In the genomic region with DNA sequence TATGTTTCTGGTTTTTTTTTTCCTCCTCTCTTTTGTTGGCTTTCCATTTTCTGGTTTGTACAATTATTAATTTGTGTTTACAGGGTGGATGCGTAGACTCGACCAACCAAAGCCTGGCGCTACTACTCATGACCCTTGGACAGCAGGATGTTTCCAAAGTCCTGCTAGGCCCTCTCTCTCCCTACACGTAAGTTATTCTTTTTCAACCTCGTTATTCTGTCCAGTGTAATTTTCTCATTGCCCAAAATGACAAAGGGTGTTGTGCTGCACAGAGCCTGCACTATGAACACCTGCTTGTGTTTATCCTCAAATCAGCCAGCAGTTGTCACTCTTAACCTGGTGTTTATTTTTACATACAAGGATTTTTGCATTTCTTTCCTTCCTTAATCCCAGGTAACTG, we compare ENCODE assay signal across 1 cellular context.
TF ChIP-seq lines count a peak whose summit lies in the region.

No MANE protein-coding gene starts in this region.

TF ChIP-seq in HepG2, 621 proteins besides CTCF, POLR2A, EP300 and RAD21 (continued from another document and continues in another):
- TF ChIP-seq, protein P1, sequence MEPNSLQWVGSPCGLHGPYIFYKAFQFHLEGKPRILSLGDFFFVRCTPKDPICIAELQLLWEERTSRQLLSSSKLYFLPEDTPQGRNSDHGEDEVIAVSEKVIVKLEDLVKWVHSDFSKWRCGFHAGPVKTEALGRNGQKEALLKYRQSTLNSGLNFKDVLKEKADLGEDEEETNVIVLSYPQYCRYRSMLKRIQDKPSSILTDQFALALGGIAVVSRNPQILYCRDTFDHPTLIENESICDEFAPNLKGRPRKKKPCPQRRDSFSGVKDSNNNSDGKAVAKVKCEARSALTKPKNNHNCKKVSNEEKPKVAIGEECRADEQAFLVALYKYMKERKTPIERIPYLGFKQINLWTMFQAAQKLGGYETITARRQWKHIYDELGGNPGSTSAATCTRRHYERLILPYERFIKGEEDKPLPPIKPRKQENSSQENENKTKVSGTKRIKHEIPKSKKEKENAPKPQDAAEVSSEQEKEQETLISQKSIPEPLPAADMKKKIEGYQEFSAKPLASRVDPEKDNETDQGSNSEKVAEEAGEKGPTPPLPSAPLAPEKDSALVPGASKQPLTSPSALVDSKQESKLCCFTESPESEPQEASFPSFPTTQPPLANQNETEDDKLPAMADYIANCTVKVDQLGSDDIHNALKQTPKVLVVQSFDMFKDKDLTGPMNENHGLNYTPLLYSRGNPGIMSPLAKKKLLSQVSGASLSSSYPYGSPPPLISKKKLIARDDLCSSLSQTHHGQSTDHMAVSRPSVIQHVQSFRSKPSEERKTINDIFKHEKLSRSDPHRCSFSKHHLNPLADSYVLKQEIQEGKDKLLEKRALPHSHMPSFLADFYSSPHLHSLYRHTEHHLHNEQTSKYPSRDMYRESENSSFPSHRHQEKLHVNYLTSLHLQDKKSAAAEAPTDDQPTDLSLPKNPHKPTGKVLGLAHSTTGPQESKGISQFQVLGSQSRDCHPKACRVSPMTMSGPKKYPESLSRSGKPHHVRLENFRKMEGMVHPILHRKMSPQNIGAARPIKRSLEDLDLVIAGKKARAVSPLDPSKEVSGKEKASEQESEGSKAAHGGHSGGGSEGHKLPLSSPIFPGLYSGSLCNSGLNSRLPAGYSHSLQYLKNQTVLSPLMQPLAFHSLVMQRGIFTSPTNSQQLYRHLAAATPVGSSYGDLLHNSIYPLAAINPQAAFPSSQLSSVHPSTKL (CRISPR knock-in tag; IDR thresholded peaks at IDR 0.05) = peak; percentile 24; the same call in 1 of the 2 replicates
- TF ChIP-seq NFKB2 (CRISPR knock-in tag; IDR thresholded peaks at IDR 0.05; ENCODE audit: borderline replicate concordance) = no peak
- no peak for TF ChIP-seq ZFP36L2 (CRISPR knock-in tag; IDR thresholded peaks at IDR 0.05)
- no peak for TF ChIP-seq ZFY (CRISPR knock-in tag; IDR thresholded peaks at IDR 0.05)
- TF ChIP-seq FOXP1 (IDR thresholded peaks at IDR 0.05) = no peak
- TF ChIP-seq FOXP1 (CRISPR knock-in tag; IDR thresholded peaks at IDR 0.05) = peak; percentile 42
- TF ChIP-seq KDM1A (CRISPR knock-in tag; IDR thresholded peaks at IDR 0.05) = no peak
- 0 out of 2 replicates have a peak, but pooled peaks have one; percentile 22 for TF ChIP-seq SMC3 (IDR thresholded peaks at IDR 0.05; ENCODE audit: low read length)
- no peak for TF ChIP-seq ZNF180 (CRISPR knock-in tag; IDR thresholded peaks at IDR 0.05; ENCODE audit: borderline replicate concordance, low read depth)
- TF ChIP-seq, protein P2, sequence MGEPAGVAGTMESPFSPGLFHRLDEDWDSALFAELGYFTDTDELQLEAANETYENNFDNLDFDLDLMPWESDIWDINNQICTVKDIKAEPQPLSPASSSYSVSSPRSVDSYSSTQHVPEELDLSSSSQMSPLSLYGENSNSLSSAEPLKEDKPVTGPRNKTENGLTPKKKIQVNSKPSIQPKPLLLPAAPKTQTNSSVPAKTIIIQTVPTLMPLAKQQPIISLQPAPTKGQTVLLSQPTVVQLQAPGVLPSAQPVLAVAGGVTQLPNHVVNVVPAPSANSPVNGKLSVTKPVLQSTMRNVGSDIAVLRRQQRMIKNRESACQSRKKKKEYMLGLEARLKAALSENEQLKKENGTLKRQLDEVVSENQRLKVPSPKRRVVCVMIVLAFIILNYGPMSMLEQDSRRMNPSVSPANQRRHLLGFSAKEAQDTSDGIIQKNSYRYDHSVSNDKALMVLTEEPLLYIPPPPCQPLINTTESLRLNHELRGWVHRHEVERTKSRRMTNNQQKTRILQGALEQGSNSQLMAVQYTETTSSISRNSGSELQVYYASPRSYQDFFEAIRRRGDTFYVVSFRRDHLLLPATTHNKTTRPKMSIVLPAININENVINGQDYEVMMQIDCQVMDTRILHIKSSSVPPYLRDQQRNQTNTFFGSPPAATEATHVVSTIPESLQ (CRISPR knock-in tag; conservative IDR thresholded peaks at IDR 0.05) = no peak
- TF ChIP-seq SOX13 (IDR thresholded peaks at IDR 0.05) = no peak
- peak in 1 of 2 experiments; percentile 56; a peak in 2 of 4 replicates for TF ChIP-seq SOX13 (CRISPR knock-in tag; conservative IDR thresholded peaks at IDR 0.05 in 1 of 2, IDR thresholded peaks at IDR 0.05 in 1 of 2)
- no peak for TF ChIP-seq PHB2 (IDR thresholded peaks at IDR 0.05; ENCODE audit: partially characterized antibody)
- 0 out of 2 replicates have a peak, but pooled peaks have one; percentile 14 for TF ChIP-seq FOXA3 (CRISPR knock-in tag; IDR thresholded peaks at IDR 0.05)
- no peak for TF ChIP-seq ZNF432 (CRISPR knock-in tag; IDR thresholded peaks at IDR 0.05; ENCODE audit: borderline replicate concordance)
- TF ChIP-seq ZNF264 (CRISPR knock-in tag; IDR thresholded peaks at IDR 0.05) = no peak
- peak; percentile 51 for TF ChIP-seq HNF4G (IDR thresholded peaks at IDR 0.05; ENCODE audit: borderline replicate concordance, low read depth, low read length)
- TF ChIP-seq HNF4G (CRISPR knock-in tag; IDR thresholded peaks at IDR 0.05; ENCODE audit: borderline replicate concordance, low read depth) = peak; percentile 43; the same call in 1 of the 2 replicates
- TF ChIP-seq, protein P3, sequence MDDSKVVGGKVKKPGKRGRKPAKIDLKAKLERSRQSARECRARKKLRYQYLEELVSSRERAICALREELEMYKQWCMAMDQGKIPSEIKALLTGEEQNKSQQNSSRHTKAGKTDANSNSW (CRISPR knock-in tag; IDR thresholded peaks at IDR 0.05; ENCODE audit: borderline replicate concordance) = no peak
- no peak for TF ChIP-seq ZNF225 (CRISPR knock-in tag; IDR thresholded peaks at IDR 0.05)
- TF ChIP-seq, protein P4, sequence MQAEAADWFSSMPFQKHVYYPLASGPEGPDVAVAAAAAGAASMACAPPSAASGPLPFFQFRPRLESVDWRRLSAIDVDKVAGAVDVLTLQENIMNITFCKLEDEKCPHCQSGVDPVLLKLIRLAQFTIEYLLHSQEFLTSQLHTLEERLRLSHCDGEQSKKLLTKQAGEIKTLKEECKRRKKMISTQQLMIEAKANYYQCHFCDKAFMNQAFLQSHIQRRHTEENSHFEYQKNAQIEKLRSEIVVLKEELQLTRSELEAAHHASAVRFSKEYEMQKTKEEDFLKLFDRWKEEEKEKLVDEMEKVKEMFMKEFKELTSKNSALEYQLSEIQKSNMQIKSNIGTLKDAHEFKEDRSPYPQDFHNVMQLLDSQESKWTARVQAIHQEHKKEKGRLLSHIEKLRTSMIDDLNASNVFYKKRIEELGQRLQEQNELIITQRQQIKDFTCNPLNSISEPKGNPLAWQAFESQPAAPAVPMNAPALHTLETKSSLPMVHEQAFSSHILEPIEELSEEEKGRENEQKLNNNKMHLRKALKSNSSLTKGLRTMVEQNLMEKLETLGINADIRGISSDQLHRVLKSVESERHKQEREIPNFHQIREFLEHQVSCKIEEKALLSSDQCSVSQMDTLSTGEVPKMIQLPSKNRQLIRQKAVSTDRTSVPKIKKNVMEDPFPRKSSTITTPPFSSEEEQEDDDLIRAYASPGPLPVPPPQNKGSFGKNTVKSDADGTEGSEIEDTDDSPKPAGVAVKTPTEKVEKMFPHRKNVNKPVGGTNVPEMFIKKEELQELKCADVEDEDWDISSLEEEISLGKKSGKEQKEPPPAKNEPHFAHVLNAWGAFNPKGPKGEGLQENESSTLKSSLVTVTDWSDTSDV (CRISPR knock-in tag; IDR thresholded peaks at IDR 0.05) = no peak
- TF ChIP-seq, protein P5, sequence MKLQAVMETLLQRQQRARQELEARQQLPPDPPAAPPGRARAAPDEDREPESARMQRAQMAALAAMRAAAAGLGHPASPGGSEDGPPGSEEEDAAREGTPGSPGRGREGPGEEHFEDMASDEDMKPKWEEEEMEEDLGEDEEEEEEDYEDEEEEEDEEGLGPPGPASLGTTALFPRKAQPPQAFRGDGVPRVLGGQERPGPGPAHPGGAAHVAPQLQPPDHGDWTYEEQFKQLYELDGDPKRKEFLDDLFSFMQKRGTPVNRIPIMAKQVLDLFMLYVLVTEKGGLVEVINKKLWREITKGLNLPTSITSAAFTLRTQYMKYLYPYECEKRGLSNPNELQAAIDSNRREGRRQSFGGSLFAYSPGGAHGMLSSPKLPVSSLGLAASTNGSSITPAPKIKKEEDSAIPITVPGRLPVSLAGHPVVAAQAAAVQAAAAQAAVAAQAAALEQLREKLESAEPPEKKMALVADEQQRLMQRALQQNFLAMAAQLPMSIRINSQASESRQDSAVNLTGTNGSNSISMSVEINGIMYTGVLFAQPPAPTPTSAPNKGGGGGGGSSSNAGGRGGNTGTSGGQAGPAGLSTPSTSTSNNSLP (IDR thresholded peaks at IDR 0.05; ENCODE audit: low read depth, low read length) = 0 out of 2 replicates have a peak, but pooled peaks have one; percentile 22
- TF ChIP-seq NFIB (CRISPR knock-in tag; IDR thresholded peaks at IDR 0.05; ENCODE audit: borderline replicate concordance) = no peak
- peak; percentile 55; the same call in 1 of the 2 replicates for TF ChIP-seq SOX5 (CRISPR knock-in tag; IDR thresholded peaks at IDR 0.05; ENCODE audit: borderline replicate concordance)
- TF ChIP-seq ZNF350 (CRISPR knock-in tag; IDR thresholded peaks at IDR 0.05; ENCODE audit: borderline replicate concordance, low read depth) = no peak
- TF ChIP-seq MIXL1 (CRISPR knock-in tag; IDR thresholded peaks at IDR 0.05) = peak; percentile 44; the same call in 1 of the 2 replicates
- TF ChIP-seq, protein P6, sequence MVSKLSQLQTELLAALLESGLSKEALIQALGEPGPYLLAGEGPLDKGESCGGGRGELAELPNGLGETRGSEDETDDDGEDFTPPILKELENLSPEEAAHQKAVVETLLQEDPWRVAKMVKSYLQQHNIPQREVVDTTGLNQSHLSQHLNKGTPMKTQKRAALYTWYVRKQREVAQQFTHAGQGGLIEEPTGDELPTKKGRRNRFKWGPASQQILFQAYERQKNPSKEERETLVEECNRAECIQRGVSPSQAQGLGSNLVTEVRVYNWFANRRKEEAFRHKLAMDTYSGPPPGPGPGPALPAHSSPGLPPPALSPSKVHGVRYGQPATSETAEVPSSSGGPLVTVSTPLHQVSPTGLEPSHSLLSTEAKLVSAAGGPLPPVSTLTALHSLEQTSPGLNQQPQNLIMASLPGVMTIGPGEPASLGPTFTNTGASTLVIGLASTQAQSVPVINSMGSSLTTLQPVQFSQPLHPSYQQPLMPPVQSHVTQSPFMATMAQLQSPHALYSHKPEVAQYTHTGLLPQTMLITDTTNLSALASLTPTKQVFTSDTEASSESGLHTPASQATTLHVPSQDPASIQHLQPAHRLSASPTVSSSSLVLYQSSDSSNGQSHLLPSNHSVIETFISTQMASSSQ (IDR thresholded peaks at IDR 0.05; ENCODE audit: low read depth) = peak; percentile 37; the same call in 1 of the 2 replicates
- TF ChIP-seq, protein P6 (CRISPR knock-in tag; IDR thresholded peaks at IDR 0.05; ENCODE audit: borderline replicate concordance) = no peak
- TF ChIP-seq, protein P7, sequence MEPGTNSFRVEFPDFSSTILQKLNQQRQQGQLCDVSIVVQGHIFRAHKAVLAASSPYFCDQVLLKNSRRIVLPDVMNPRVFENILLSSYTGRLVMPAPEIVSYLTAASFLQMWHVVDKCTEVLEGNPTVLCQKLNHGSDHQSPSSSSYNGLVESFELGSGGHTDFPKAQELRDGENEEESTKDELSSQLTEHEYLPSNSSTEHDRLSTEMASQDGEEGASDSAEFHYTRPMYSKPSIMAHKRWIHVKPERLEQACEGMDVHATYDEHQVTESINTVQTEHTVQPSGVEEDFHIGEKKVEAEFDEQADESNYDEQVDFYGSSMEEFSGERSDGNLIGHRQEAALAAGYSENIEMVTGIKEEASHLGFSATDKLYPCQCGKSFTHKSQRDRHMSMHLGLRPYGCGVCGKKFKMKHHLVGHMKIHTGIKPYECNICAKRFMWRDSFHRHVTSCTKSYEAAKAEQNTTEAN (CRISPR knock-in tag; conservative IDR thresholded peaks at IDR 0.05) = no peak
- no peak for TF ChIP-seq RFX5 (IDR thresholded peaks at IDR 0.05; ENCODE audit: low read depth, low read length)
- TF ChIP-seq ZNF567 (CRISPR knock-in tag; IDR thresholded peaks at IDR 0.05; ENCODE audit: borderline replicate concordance) = no peak
- TF ChIP-seq CAMTA2 (CRISPR knock-in tag; IDR thresholded peaks at IDR 0.05; ENCODE audit: borderline replicate concordance) = no peak
- TF ChIP-seq ATF7 (IDR thresholded peaks at IDR 0.05) = no peak
- no peak for TF ChIP-seq ATF7 (CRISPR knock-in tag; IDR thresholded peaks at IDR 0.05)
- TF ChIP-seq, protein P8, sequence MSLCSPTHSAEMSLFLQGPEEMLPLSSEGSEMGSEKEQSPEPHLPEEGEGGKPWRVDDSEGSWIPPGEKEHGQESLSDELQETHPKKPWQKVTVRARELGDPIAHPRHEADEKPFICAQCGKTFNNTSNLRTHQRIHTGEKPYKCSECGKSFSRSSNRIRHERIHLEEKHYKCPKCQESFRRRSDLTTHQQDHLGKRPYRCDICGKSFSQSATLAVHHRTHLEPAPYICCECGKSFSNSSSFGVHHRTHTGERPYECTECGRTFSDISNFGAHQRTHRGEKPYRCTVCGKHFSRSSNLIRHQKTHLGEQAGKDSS (CRISPR knock-in tag; IDR thresholded peaks at IDR 0.05; ENCODE audit: borderline replicate concordance, low read depth) = no peak
- no peak for TF ChIP-seq MED8 (CRISPR knock-in tag; IDR thresholded peaks at IDR 0.05; ENCODE audit: insufficient replicate concordance)
- TF ChIP-seq ZNF282 (IDR thresholded peaks at IDR 0.05; ENCODE audit: partially characterized antibody) = no peak
- TF ChIP-seq, protein P9, sequence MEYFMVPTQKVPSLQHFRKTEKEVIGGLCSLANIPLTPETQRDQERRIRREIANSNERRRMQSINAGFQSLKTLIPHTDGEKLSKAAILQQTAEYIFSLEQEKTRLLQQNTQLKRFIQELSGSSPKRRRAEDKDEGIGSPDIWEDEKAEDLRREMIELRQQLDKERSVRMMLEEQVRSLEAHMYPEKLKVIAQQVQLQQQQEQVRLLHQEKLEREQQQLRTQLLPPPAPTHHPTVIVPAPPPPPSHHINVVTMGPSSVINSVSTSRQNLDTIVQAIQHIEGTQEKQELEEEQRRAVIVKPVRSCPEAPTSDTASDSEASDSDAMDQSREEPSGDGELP (IDR thresholded peaks at IDR 0.05; ENCODE audit: borderline replicate concordance, low read depth) = 0 out of 2 replicates have a peak, but pooled peaks have one; percentile 5
- no peak for TF ChIP-seq HMGA1 (CRISPR knock-in tag; conservative IDR thresholded peaks at IDR 0.05)
- TF ChIP-seq ZNF232 (CRISPR knock-in tag; IDR thresholded peaks at IDR 0.05; ENCODE audit: borderline replicate concordance) = no peak
